10 cellular contexts compared by ENCODE assay signal in genomic region chr5:178467261-178468195, GRCh38.
DNase-seq lines count a peak whose midpoint lies in the region; ATAC-seq and TF ChIP-seq lines count a peak whose summit lies in the region.
"Had no signal": no experiment of that assay in that cellular context is flagged by ENCODE, and none has a peak within 500 bp of the region (broad histone marks: within the 10 kb centered on the region; RNA-seq: fewer than 3 reads in every experiment).

No MANE protein-coding gene starts in this region.

- H4K91ac ChIP-seq in trophoblast cell (ENCODE audit: low read depth, low read length) = no peak overlapping the region

- H4K8ac ChIP-seq in trophoblast cell (ENCODE audit: low read depth, low read length) = no peak overlapping the region

- H2AFZ ChIP-seq in trophoblast cell (ENCODE audit: insufficient read depth, low read length, poor library complexity) = no peak overlapping the region

- H3K4me1 ChIP-seq in BLaER1 = peaks cover 62% of the 10 kb centered on the region
- peaks cover 13 to 18% of the 10 kb centered on the region in 2 experiments for H3K4me1 ChIP-seq in trophoblast cell (ENCODE audit: control insufficient read depth in 1 of 2, insufficient read depth in 2 of 2, low read length in 2 of 2)

- H3K79me1 ChIP-seq in trophoblast cell (ENCODE audit: low read length) = peaks cover 6% of the 10 kb centered on the region

- H3K9me3 ChIP-seq in BLaER1 (no peaks in the 10 kb centered on the region), trophoblast cell (ENCODE audit: insufficient read depth, low read depth, low read length) (peaks cover 3% of the 10 kb centered on the region)

- no peak overlapping the region for H2BK5ac ChIP-seq in trophoblast cell (ENCODE audit: low read depth, low read length, poor library complexity)

- H3K27ac ChIP-seq in BLaER1 (peak overlapping the region; percentile 71), trophoblast cell (ENCODE audit: low read depth, low read length) (no peak overlapping the region)

- no peak overlapping the region for H2BK120ac ChIP-seq in trophoblast cell (ENCODE audit: insufficient read depth, low read length, poor library complexity)

- H3K18ac ChIP-seq in trophoblast cell (ENCODE audit: low read length) = no peak overlapping the region

- H3K79me2 ChIP-seq in trophoblast cell (ENCODE audit: control insufficient read depth, insufficient read depth, low read length, poor library complexity) = peaks cover 2% of the 10 kb centered on the region

- H4K20me1 ChIP-seq in BLaER1 = no peaks in the 10 kb centered on the region

- H3K4ac ChIP-seq in trophoblast cell (ENCODE audit: low read depth, low read length) = no peak overlapping the region

- no peak overlapping the region for H3K4me3 ChIP-seq in BLaER1
- no peak overlapping the region for H3K4me3 ChIP-seq in fibroblast of villous mesenchyme (ENCODE audit: low read depth, low read length)
- no peak overlapping the region for H3K4me3 ChIP-seq in trophoblast cell (ENCODE audit: low read depth, low read length)

- H3K14ac ChIP-seq in trophoblast cell (ENCODE audit: low read length) = no peak overlapping the region

- H3K23ac ChIP-seq in trophoblast cell (ENCODE audit: low read length) = no peak overlapping the region

- TF ChIP-seq CTCF in fibroblast of villous mesenchyme (IDR thresholded peaks at IDR 0.05; ENCODE audit: insufficient read depth, low read depth, low read length) = no peak

- H3K4me2 ChIP-seq in BLaER1 (peak overlapping the region; percentile 78), trophoblast cell (ENCODE audit: low read length) (no peak overlapping the region)

- H4K12ac ChIP-seq in trophoblast cell (ENCODE audit: low read depth, low read length) = no peak overlapping the region

- ATAC-seq in GM21737 (IDR thresholded peaks at IDR 0.05; ENCODE audit: unreplicated experiment) = no peak
- no peak for ATAC-seq in stimulated activated naive CD8-positive, alpha-beta T cell treated with anti-CD3 and anti-CD28 coated beads, Interleukin-15, Interleukin-2, amounts not matched to agents 100 U/mL and 50 U/mL, for 24 hours
- ATAC-seq: activated naive CD4-positive, alpha-beta T cell treated with anti-CD3 and anti-CD28 coated beads, Interleukin-2, amount 50 U/mL, for 72 hours had no signal

- no CpG with 5 or more reads among the region's 26 CpGs for WGBS in trophoblast cell (ENCODE audit: extremely low coverage, insufficient coverage, insufficient read length)

- H3K36me3 ChIP-seq in BLaER1 = no peaks in the 10 kb centered on the region
- no peaks in the 10 kb centered on the region for H3K36me3 ChIP-seq in trophoblast cell (ENCODE audit: control insufficient read depth in 1 of 2, insufficient read depth in 2 of 2, low read length in 2 of 2)

- H3K27me3 ChIP-seq in BLaER1 = no peaks in the 10 kb centered on the region
- H3K27me3 ChIP-seq in trophoblast cell (ENCODE audit: insufficient read depth, low read length) = no peaks in the 10 kb centered on the region

- H2BK12ac ChIP-seq in trophoblast cell (ENCODE audit: low read length) = peak overlapping the region; percentile 5

- peak; percentile 97 for DNase-seq in SIG-M5 treated with dmso at 0.1 percent for 504 hours (lab: John Stamatoyannopoulos, UW; ENCODE audit: unreplicated experiment)
- DNase-seq in fibroblast of villous mesenchyme (ENCODE audit: low read depth) = peak; percentile 48
- DNase-seq in trophoblast cell = no peak
- no peak for DNase-seq in NCI-H1930 (lab: John Stamatoyannopoulos, UW)
- no peak for DNase-seq in stimulated activated naive CD8-positive, alpha-beta T cell treated with anti-CD3 and anti-CD28 coated beads, Interleukin-15, Interleukin-2, amounts not matched to agents 100 U/mL and 50 U/mL, for 24 hours
- no peak for DNase-seq in DMS114 treated with DMSO at 0.1 percent for 48 hours (lab: John Stamatoyannopoulos, UW; ENCODE audit: unreplicated experiment)
- DNase-seq: NCI-H1436 had no signal

- H3K9ac ChIP-seq in BLaER1 (peak overlapping the region; percentile 50; the same call in 1 of the 2 replicates), trophoblast cell (ENCODE audit: low read length) (no peak overlapping the region)

- H2AK5ac ChIP-seq in trophoblast cell (ENCODE audit: low read length) = no peak overlapping the region

Comparison
In these comparisons a context has a peak if more than half of its experiments do, and no peak if none do; other contexts are left out.
1. DNase-seq: peak in SIG-M5 treated with dmso at 0.1 percent for 504 hours (single experiment) and fibroblast of villous mesenchyme (single experiment); none in trophoblast cell (0 of 2), NCI-H1930 (0 of 2), stimulated activated naive CD8-positive, alpha-beta T cell treated with anti-CD3 and anti-CD28 coated beads, Interleukin-15, Interleukin-2, amounts not matched to agents 100 U/mL and 50 U/mL, for 24 hours (single experiment) and DMS114 treated with DMSO at 0.1 percent for 48 hours (single experiment).